In the genomic region with DNA sequence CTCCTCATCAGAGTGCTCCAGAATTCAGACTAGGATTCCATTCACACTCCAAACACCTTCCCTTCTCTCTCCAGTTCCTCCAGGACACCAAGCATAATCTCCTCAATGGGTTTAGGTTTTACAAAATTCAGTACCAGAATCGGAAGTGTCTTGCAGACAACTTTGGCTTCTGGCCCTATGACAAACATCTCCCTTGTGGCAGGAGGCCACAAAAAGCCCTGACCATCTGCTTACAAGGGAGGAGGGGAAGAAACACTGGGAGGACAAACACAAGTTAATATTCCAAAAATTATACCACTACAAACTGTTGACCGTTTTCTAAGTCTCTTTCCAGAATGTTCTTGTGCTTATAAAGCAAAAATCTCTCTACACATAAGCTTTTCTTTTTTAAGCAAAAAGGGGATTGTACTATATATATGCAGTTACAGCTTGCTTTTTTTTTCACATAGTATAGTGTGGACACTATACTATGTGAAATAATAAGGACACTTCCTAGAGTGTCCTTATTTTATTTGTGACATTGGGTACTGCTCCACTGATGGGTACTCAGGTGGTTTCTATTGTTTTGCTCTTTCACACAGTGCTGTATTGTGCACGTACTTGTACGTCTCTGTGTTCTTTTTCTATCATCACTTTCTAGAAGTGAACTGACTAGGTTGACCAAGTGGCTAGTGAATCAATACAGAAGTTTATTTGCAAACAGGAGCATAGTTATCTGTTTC, we compare ENCODE assay signal across 18 cellular contexts.
DNase-seq lines count a peak whose midpoint lies in the region; TF ChIP-seq lines count a peak whose summit lies in the region.
"Had no signal": no experiment of that assay in that cellular context is flagged by ENCODE, and none has a peak within 500 bp of the region (broad histone marks: within the 10 kb centered on the region; RNA-seq: fewer than 3 reads in every experiment).

No MANE protein-coding gene starts in this region.

- no peaks in the 10 kb centered on the region for H3K27me3 ChIP-seq in spleen (replicated peaks in 1 of 7)
- H3K27me3 ChIP-seq: BE2C, heart left ventricle, upper lobe of left lung had no signal

- H3K4me3 ChIP-seq in spleen, result no peak overlapping the region
- H3K4me3 ChIP-seq: HAP-1, heart left ventricle, upper lobe of left lung had no signal

- H3K9me3 ChIP-seq in spleen, result no peaks in the 10 kb centered on the region
- H3K9me3 ChIP-seq: BE2C, HAP-1, heart left ventricle, upper lobe of left lung had no signal

- intact Hi-C loops in spleen (cut with DNase I; ENCODE audit: low total_unique reads), result no loop called here

- DNase-seq in GM03348 (ENCODE audit: low spot score) (peak; percentile 71), LHCN-M2 (ENCODE audit: low read depth) (peak; percentile 71), cerebellar cortex (ENCODE audit: low spot score) (peak; percentile 90), myocyte (ENCODE audit: low read depth) (peak; percentile 84), NCI-H2227 treated with DMSO at 0.1 percent for 48 hours (lab: John Stamatoyannopoulos, UW) (no peak), NCI-H526 (lab: John Stamatoyannopoulos, UW) (no peak), spleen (no peak)
- DNase-seq: activated CD8-positive, alpha-beta memory T cell treated with anti-CD3 and anti-CD28 coated beads for 24 hours; activated naive CD4-positive, alpha-beta T cell treated with anti-CD3 and anti-CD28 coated beads for 36 hours; activated T-cell treated with anti-CD3 and anti-CD28 coated beads, Interleukin-2, amount 50 U/mL, for 4 hours; BE2C; effector CD4-positive, alpha-beta T cell; Karpas-422; NCI-H1105; NCI-H2029 treated with DMSO at 0.1 percent for 48 hours; upper lobe of left lung had no signal

- no peaks in the 10 kb centered on the region for H3K4me1 ChIP-seq in spleen
- H3K4me1 ChIP-seq: BE2C, HAP-1, upper lobe of left lung had no signal

- WGBS in spleen, 5 donors, result 69 to 88% (median 81%) methylated on average over 4 of the region's 4 CpGs

- no peak for TF ChIP-seq CTCF in spleen (IDR thresholded peaks at IDR 0.05 in 8 of 11, conservative IDR thresholded peaks at IDR 0.05 in 3 of 11)

- no peaks in the 10 kb centered on the region for H3K36me3 ChIP-seq in spleen
- H3K36me3 ChIP-seq: BE2C, HAP-1, heart left ventricle, upper lobe of left lung had no signal

- TF ChIP-seq POLR2A in spleen (IDR thresholded peaks at IDR 0.05), result no peak

- no peak overlapping the region for H3K27ac ChIP-seq in spleen
- H3K27ac ChIP-seq: heart left ventricle, upper lobe of left lung had no signal

Comparison
In these comparisons a context has a peak if more than half of its experiments do, and no peak if none do; other contexts are left out.
1. DNase-seq: peak in GM03348 (single experiment), LHCN-M2 (single experiment), cerebellar cortex (single experiment) and myocyte (single experiment); none in NCI-H2227 treated with DMSO at 0.1 percent for 48 hours (single experiment), NCI-H526 (0 of 2) and spleen (single experiment).